ENCODE assay signal across 8 cellular contexts in the genomic region with DNA sequence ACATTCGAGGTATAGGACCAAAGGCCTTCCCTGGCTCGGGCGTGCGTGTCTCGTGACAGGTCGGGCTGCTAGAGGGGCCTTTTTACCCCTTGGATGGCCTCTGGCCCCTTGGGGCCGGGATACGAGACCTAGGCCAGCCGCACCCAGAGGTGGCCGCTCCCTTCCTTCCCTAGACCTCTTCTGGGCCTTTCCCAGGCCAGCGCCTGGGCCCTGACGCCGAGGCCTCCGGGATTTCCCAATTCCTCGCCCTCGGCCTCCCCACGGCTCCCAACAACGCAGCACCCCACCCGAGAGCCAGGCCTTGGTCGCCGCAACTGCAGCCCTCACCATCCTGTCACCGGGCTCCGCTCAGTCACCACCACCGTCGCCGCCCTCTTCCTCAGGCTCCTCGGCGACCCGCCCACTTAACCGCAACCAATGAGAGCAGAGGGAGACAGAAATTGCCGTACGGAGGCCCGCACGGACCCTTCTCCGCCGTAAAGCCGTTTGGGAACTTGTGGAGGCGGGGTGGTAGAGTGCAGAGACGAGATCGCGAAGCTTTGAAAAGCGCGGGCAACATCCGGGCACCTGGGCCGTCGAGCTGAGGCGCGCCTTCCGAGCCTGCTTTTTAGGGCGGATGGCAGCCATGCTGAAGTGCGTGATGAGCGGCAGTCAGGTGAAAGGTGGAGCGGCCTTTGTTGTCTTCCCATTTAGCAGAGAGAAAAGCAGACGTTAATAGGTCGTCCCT. TPM values are rescaled to one million over a fixed set of nuclear protein-coding genes. Genes with fewer than 3 reads are reported as not detected.
DNase-seq lines count a peak whose midpoint lies in the region; ATAC-seq and TF ChIP-seq lines count a peak whose summit lies in the region.

A gene (plus strand): TSS at position 610 of the 727 bp plus-strand sequence. CDS start 7 bp downstream, at position 617.
A gene (minus strand): TSS at position 390 of the 727 bp plus-strand sequence. CDS start 60 bp downstream, at position 330.

- ATAC-seq in GM21576 (IDR thresholded peaks at IDR 0.05; ENCODE audit: unreplicated experiment) = peak; percentile 95
- peak; percentile 99 for ATAC-seq in mucosa of descending colon

- no peaks in the 10 kb centered on the region for H3K9me3 ChIP-seq in mucosa of descending colon

- peak; percentile 97 for DNase-seq in DMS153 (lab: John Stamatoyannopoulos, UW)
- peak; percentile 99 for DNase-seq in OCI-M1 (lab: John Stamatoyannopoulos, UW)
- DNase-seq in activated T-cell treated with anti-CD3 and anti-CD28 coated beads for 48 hours (ENCODE audit: low read depth) = peak; percentile 97
- peak; percentile 90 for DNase-seq in epithelial cell of prostate (ENCODE audit: low read depth, low spot score)
- peak; percentile 99 for DNase-seq in mucosa of descending colon
- DNase-seq in stimulated activated CD8-positive, alpha-beta memory T cell treated with anti-CD3 and anti-CD28 coated beads, Interleukin-4, amount 100 ng/mL, for 1 hour (ENCODE audit: low read depth in 2 of 2, low spot score in 1 of 2) = peak; percentile 92 to 97

- H3K36me3 ChIP-seq in mucosa of descending colon (ENCODE audit: low read depth) = no peaks in the 10 kb centered on the region

- H3K4me3 Mint-ChIP-seq in IgD-negative memory B cell = peak within 1 kb of the TSS; percentile 92 to 99 (median 98)

- no peak for TF ChIP-seq CTCF in mucosa of descending colon (IDR thresholded peaks at IDR 0.05)

- H3K4me1 Mint-ChIP-seq in IgD-negative memory B cell = peaks cover 13 to 26% (median 16%) of the 10 kb centered on the region in 3 donors

- H3K27ac ChIP-seq in epithelial cell of prostate = peak within 1 kb of the TSS; percentile 95

- peaks cover 13% of the 10 kb centered on the region for H3K4me1 ChIP-seq in mucosa of descending colon (ENCODE audit: low read depth)

- H3K4me3 ChIP-seq in mucosa of descending colon = peak within 1 kb of the TSS; percentile 86

- H3K36me3 Mint-ChIP-seq in IgD-negative memory B cell = peaks cover 5% of the 10 kb centered on the region

- peak within 1 kb of the TSS; percentile 91 to 98 (median 96) for H3K27ac Mint-ChIP-seq in IgD-negative memory B cell

- intact Hi-C loops in mucosa of descending colon (cut with DNase I, micrococcal nuclease) = no loop called here

- no peaks in the 10 kb centered on the region for H3K9me3 Mint-ChIP-seq in IgD-negative memory B cell

- peaks cover 2% of the 10 kb centered on the region for H3K27me3 Mint-ChIP-seq in IgD-negative memory B cell

RNA-seq across cellular contexts. Expression of the first gene that starts in this region (rescaled TPM):
- polyA plus RNA-seq in IgD-negative memory B cell = 0.75 TPM
- 1 to 10 TPM in 1 of 3 donors, under 1 TPM in 2; 0.26 to 1.6 (median 0.53) TPM for total RNA-seq in mucosa of descending colon

RNA-seq across cellular contexts. Expression of the second gene that starts in this region (rescaled TPM):
- 123 TPM for polyA plus RNA-seq in IgD-negative memory B cell
- total RNA-seq in mucosa of descending colon = 100 to 1,000 TPM in 2 of 3 donors, 10 to 100 TPM in 1; 99.5 to 127 (median 121) TPM

Comparison
In these comparisons a context has a peak if more than half of its experiments do, and no peak if none do; other contexts are left out.
1. Peak in every context shown above with its lines: DNase-seq, ATAC-seq, H3K4me3 ChIP-seq and H3K27ac ChIP-seq.